14 cellular contexts compared by ENCODE assay signal in the genomic region with DNA sequence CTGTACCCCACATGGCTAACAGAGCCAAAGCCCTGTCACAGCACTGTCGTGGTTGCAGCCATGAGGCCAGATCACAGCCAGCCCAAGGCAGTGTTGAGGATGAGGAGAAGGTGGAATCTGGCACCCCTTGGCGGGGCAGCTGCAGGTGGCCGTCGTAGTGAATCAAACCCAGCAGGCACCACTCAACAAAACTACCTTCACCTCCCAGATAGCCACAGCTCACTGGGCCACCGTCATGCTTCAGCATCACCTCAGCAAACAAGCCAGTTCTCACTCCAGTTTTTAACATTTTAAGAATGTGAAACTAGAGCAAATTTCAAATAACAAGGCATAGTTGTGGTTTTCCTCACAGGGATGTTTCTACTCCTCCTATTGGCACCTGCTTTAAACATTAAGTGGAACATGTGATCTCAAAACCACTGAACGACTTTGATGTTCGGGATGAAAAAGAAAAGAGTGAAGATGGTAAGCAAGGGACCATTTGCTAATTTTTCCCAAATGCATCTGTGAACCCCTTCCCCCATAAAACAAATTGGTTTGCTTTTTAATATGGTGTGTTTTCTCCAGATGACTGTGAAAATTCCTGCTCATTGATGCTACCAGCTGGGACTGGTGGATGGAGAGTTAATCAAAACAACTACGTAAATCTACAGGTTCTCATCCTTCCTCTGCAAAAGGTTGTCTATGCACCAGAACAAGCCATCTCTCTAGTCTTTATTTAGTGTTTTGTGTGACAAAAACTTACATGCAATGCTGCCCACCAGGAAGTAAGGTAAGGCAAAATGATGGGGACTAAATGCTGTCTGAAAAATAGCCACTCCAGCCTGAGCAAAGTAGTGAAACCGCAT. TPM values are rescaled to one million over a fixed set of nuclear protein-coding genes. Genes with fewer than 3 reads are reported as not detected.
DNase-seq lines count a peak whose midpoint lies in the region; ATAC-seq and TF ChIP-seq lines count a peak whose summit lies in the region.
"Had no signal": no experiment of that assay in that cellular context is flagged by ENCODE, and none has a peak within 500 bp of the region (broad histone marks: within the 10 kb centered on the region; RNA-seq: fewer than 3 reads in every experiment).

No MANE protein-coding gene starts in this region.

- peaks cover 6% of the 10 kb centered on the region for H3K36me3 Mint-ChIP-seq in activated T-cell treated with anti-CD3 and anti-CD28 coated beads, Interleukin-2, amount 50 U/mL, for 24 hours (ENCODE audit: low read depth)
- H3K36me3 Mint-ChIP-seq in T-helper 17 cell (ENCODE audit: low read depth) (peaks cover 2% of the 10 kb centered on the region), endodermal cell (ENCODE audit: low read depth) (peaks cover 4% of the 10 kb centered on the region), type B pancreatic cell (no peaks in the 10 kb centered on the region), progenitor cell of endocrine pancreas (ENCODE audit: insufficient read depth) (peaks cover 2% of the 10 kb centered on the region)

- no peaks in the 10 kb centered on the region for H3K27me3 Mint-ChIP-seq in activated T-cell treated with anti-CD3 and anti-CD28 coated beads, Interleukin-2, amount 50 U/mL, for 24 hours
- H3K27me3 Mint-ChIP-seq in T-helper 17 cell (peaks cover 4% of the 10 kb centered on the region), endodermal cell (ENCODE audit: insufficient read depth) (peaks cover 8% of the 10 kb centered on the region), type B pancreatic cell (no peaks in the 10 kb centered on the region), progenitor cell of endocrine pancreas (peaks cover 7% of the 10 kb centered on the region)

- TF ChIP-seq CTCF in endodermal cell (conservative IDR thresholded peaks at IDR 0.05) (no peak), type B pancreatic cell (conservative IDR thresholded peaks at IDR 0.05) (no peak), progenitor cell of endocrine pancreas (IDR thresholded peaks at IDR 0.05; ENCODE audit: unreplicated experiment) (no peak), ascending aorta (IDR thresholded peaks at IDR 0.05) (no peak)

- no peaks in the 10 kb centered on the region for H3K9me3 ChIP-seq in T-helper 17 cell (ENCODE audit: control insufficient read depth, low read length, poor library complexity, severe bottlenecking)
- H3K9me3 ChIP-seq in endodermal cell (ENCODE audit: control insufficient read depth, low read length) = no peaks in the 10 kb centered on the region
- H3K9me3 ChIP-seq in ascending aorta = no peaks in the 10 kb centered on the region

- 72 to 86% methylated on average over 6 to 9 of the region's 9 CpGs for WGBS in endodermal cell (ENCODE audit: insufficient coverage in 1 of 2, insufficient read length in 1 of 2), 2 experiments

- H3K4me1 ChIP-seq in endodermal cell (ENCODE audit: control insufficient read depth, insufficient read depth, low read length) = no peaks in the 10 kb centered on the region
- H3K4me1 ChIP-seq in ascending aorta = no peaks in the 10 kb centered on the region

- peak overlapping the region; percentile 24 for H3K4me3 Mint-ChIP-seq in activated T-cell treated with anti-CD3 and anti-CD28 coated beads, Interleukin-2, amount 50 U/mL, for 24 hours
- peak overlapping the region; percentile 72 for H3K4me3 Mint-ChIP-seq in T-helper 17 cell
- no peak overlapping the region for H3K4me3 Mint-ChIP-seq in endodermal cell
- H3K4me3 Mint-ChIP-seq in type B pancreatic cell = no peak overlapping the region
- no peak overlapping the region for H3K4me3 Mint-ChIP-seq in progenitor cell of endocrine pancreas (ENCODE audit: low read depth)
- H3K4me3 Mint-ChIP-seq: nephron had no signal

- DNase-seq in activated T-cell treated with anti-CD3 and anti-CD28 coated beads, Interleukin-2, amount 50 U/mL, for 24 hours = no peak
- DNase-seq in activated T-cell treated with anti-CD3 and anti-CD28 coated beads for 4 hours = no peak
- no peak for DNase-seq in T-helper 17 cell
- DNase-seq in endodermal cell = peak; percentile 81
- DNase-seq in type B pancreatic cell (ENCODE audit: extremely low spot score, unreplicated experiment) = peak; percentile 42
- no peak for DNase-seq in progenitor cell of endocrine pancreas (ENCODE audit: low spot score, unreplicated experiment)
- DNase-seq in ascending aorta (ENCODE audit: low spot score in 2 of 2) = no peak
- DNase-seq: GOT3; Kasumi-1; NCI-H524 treated with DMSO at 0.1 percent for 48 hours; stimulated activated CD8-positive, alpha-beta memory T cell treated with anti-CD3 and anti-CD28 coated beads, Interleukin-4, amount 100 ng/mL, for 48 hours had no signal

- H3K9ac ChIP-seq in endodermal cell (ENCODE audit: extremely low read depth, low read length, poor library complexity, severe bottlenecking) = no peak overlapping the region

- H3K27ac Mint-ChIP-seq in activated T-cell treated with anti-CD3 and anti-CD28 coated beads, Interleukin-2, amount 50 U/mL, for 24 hours = peak overlapping the region; percentile 66
- H3K27ac Mint-ChIP-seq in T-helper 17 cell (peak overlapping the region; percentile 84), endodermal cell (no peak overlapping the region), type B pancreatic cell (no peak overlapping the region), progenitor cell of endocrine pancreas (no peak overlapping the region)
- H3K27ac Mint-ChIP-seq: nephron had no signal

- H3K27me3 ChIP-seq in endodermal cell (ENCODE audit: control insufficient read depth, insufficient read depth, low read length, poor library complexity, severe bottlenecking) = no peaks in the 10 kb centered on the region
- H3K27me3 ChIP-seq in ascending aorta = no peaks in the 10 kb centered on the region

- no peak overlapping the region for H3K27ac ChIP-seq in endodermal cell (ENCODE audit: low read depth, low read length)
- H3K27ac ChIP-seq in ascending aorta = no peak overlapping the region
- H3K27ac ChIP-seq: SK-N-MC had no signal

- H3K9me3 Mint-ChIP-seq in activated T-cell treated with anti-CD3 and anti-CD28 coated beads, Interleukin-2, amount 50 U/mL, for 24 hours = no peaks in the 10 kb centered on the region
- no peaks in the 10 kb centered on the region for H3K9me3 Mint-ChIP-seq in endodermal cell
- no peaks in the 10 kb centered on the region for H3K9me3 Mint-ChIP-seq in type B pancreatic cell
- no peaks in the 10 kb centered on the region for H3K9me3 Mint-ChIP-seq in progenitor cell of endocrine pancreas (ENCODE audit: low read depth)
- H3K9me3 Mint-ChIP-seq: nephron had no signal

- H3K4me1 Mint-ChIP-seq in activated T-cell treated with anti-CD3 and anti-CD28 coated beads, Interleukin-2, amount 50 U/mL, for 24 hours (ENCODE audit: low read depth) = peaks cover 26% of the 10 kb centered on the region
- H3K4me1 Mint-ChIP-seq in T-helper 17 cell (peaks cover 24% of the 10 kb centered on the region), endodermal cell (peaks cover 9% of the 10 kb centered on the region), type B pancreatic cell (ENCODE audit: unreplicated experiment) (peaks cover 2% of the 10 kb centered on the region), progenitor cell of endocrine pancreas (ENCODE audit: low read depth) (no peaks in the 10 kb centered on the region)
- H3K4me1 Mint-ChIP-seq: nephron had no signal

- H3K36me3 ChIP-seq in endodermal cell (ENCODE audit: control insufficient read depth, insufficient read depth, low read length) = no peaks in the 10 kb centered on the region
- H3K36me3 ChIP-seq in ascending aorta = peaks cover 0 to 6% of the 10 kb centered on the region in 2 donors

- ATAC-seq in T-helper 17 cell (peak; percentile 84), GM19035 (IDR thresholded peaks at IDR 0.05; ENCODE audit: unreplicated experiment) (no peak)

- intact Hi-C loops in ascending aorta (cut with DNase I) = no loop called here

- H3K4me3 ChIP-seq in endodermal cell (ENCODE audit: low read length) (no peak overlapping the region), ascending aorta (no peak overlapping the region)
- H3K4me3 ChIP-seq: SK-N-MC had no signal

RNA-seq across cellular contexts. Expression of a gene that starts 45.5 kb away (rescaled TPM):
- 10 to 100 TPM; 64.0 to 70.9 TPM for total RNA-seq in T-helper 17 cell
- total RNA-seq in endodermal cell = 10 to 100 TPM; 70.9 to 78.3 TPM
- 27.0 TPM for polyA plus RNA-seq in endodermal cell (2013, experiment 1 of 2)
- polyA plus RNA-seq in endodermal cell (2013, experiment 2 of 2) = 26.0 TPM
- total RNA-seq in type B pancreatic cell (ENCODE audit: low replicate concordance) = 90.6 and 124 TPM in 2 replicates
- total RNA-seq in progenitor cell of endocrine pancreas = 78.4 and 83.2 TPM in 2 replicates
- 12.2 TPM for total RNA-seq in ascending aorta

RNA-seq across cellular contexts. Expression of a gene that starts 50.0 kb away (rescaled TPM):
- total RNA-seq in T-helper 17 cell = 10 to 100 TPM; 65.1 to 87.6 TPM
- total RNA-seq in endodermal cell = 10 to 100 TPM; 18.1 to 26.2 TPM
- polyA plus RNA-seq in endodermal cell (2013, experiment 1 of 2) = 28.9 TPM
- 25.7 TPM for polyA plus RNA-seq in endodermal cell (2013, experiment 2 of 2)
- total RNA-seq in type B pancreatic cell (ENCODE audit: low replicate concordance) = 22.7 and 25.8 TPM in 2 replicates
- 29.5 and 32.0 TPM in 2 replicates for total RNA-seq in progenitor cell of endocrine pancreas
- 46.6 TPM for total RNA-seq in ascending aorta

Comparison
In these comparisons a context has a peak if more than half of its experiments do, and no peak if none do; other contexts are left out.
1. DNase-seq: peak in endodermal cell (single experiment) and type B pancreatic cell (single experiment); none in activated T-cell treated with anti-CD3 and anti-CD28 coated beads, Interleukin-2, amount 50 U/mL, for 24 hours (single experiment), activated T-cell treated with anti-CD3 and anti-CD28 coated beads for 4 hours (single experiment), T-helper 17 cell (0 of 3), progenitor cell of endocrine pancreas (single experiment) and ascending aorta (0 of 2).
2. H3K27ac Mint-ChIP-seq: peak in activated T-cell treated with anti-CD3 and anti-CD28 coated beads, Interleukin-2, amount 50 U/mL, for 24 hours (single experiment) and T-helper 17 cell (single experiment); none in endodermal cell (single experiment), type B pancreatic cell (single experiment) and progenitor cell of endocrine pancreas (single experiment).
3. H3K4me3 Mint-ChIP-seq: peak in activated T-cell treated with anti-CD3 and anti-CD28 coated beads, Interleukin-2, amount 50 U/mL, for 24 hours (single experiment) and T-helper 17 cell (single experiment); none in endodermal cell (single experiment), type B pancreatic cell (single experiment) and progenitor cell of endocrine pancreas (single experiment).